Comparison of ENCODE assay signal across 29 cellular contexts in genomic region chr1:84250668-84251067, GRCh38. TPM values are rescaled to one million over a fixed set of nuclear protein-coding genes. Genes with fewer than 3 reads are reported as not detected.
"Had no signal": no experiment of that assay in that cellular context is flagged by ENCODE, and none has a peak within 500 bp of the region (broad histone marks: within the 10 kb centered on the region; RNA-seq: fewer than 3 reads in every experiment).

No MANE protein-coding gene starts in this region.

- H3K27me3 ChIP-seq: ascending aorta, cardiac muscle cell had no signal

- H3K4me3 ChIP-seq: ascending aorta, cardiac muscle cell had no signal

- DNase-seq: activated B cell treated with CpG ODN at 0.5 μM for 24 hours; activated CD4-positive, alpha-beta memory T cell treated with anti-CD3 and anti-CD28 coated beads, Interleukin-2, amount 10 ng/mL, durations not matched to agents 7 days and 5 days; activated CD4-positive, alpha-beta T cell treated with anti-CD3 and anti-CD28 coated beads for 48 hours; activated CD4-positive, alpha-beta T cell treated with anti-CD3 and anti-CD28 coated beads, Interleukin-2, amount 10 ng/mL, durations not matched to agents 7 days and 5 days; activated CD4-positive, alpha-beta T cell treated with anti-CD3 and anti-CD28 coated beads, Interleukin-2, amount 50 U/mL, for 48 hours; activated CD4-positive, CD25-positive, alpha-beta regulatory T cell treated with anti-CD3 and anti-CD28 coated beads, Interleukin-2, amount 50 U/mL, for 72 hours; activated CD8-positive, alpha-beta memory T cell treated with anti-CD3 and anti-CD28 coated beads for 24 hours; activated CD8-positive, alpha-beta memory T cell treated with anti-CD3 and anti-CD28 coated beads, Interleukin-2, amount 10 ng/mL, durations not matched to agents 7 days and 5 days; activated CD8-positive, alpha-beta memory T cell treated with anti-CD3 and anti-CD28 coated beads, Interleukin-2, amount 50 U/mL, for 48 hours; activated CD8-positive, alpha-beta T cell treated with anti-CD3 and anti-CD28 coated beads, Interleukin-2, amount 10 ng/mL, durations not matched to agents 7 days and 5 days; activated effector memory CD4-positive, alpha-beta T cell treated with Interleukin-2 at 50 U/mL for 16 hours; activated gamma-delta T cell; activated naive CD4-positive, alpha-beta T cell treated with anti-CD3 and anti-CD28 coated beads, Interleukin-2, amount 10 ng/mL, durations not matched to agents 7 days and 5 days; activated naive CD4-positive, alpha-beta T cell treated with Interleukin-2 at 50 U/mL for 16 hours; activated naive CD8-positive, alpha-beta T cell treated with anti-CD3 and anti-CD28 coated beads, Interleukin-2, amount 10 ng/mL, durations not matched to agents 7 days and 5 days; activated naive CD8-positive, alpha-beta T cell treated with anti-CD3 and anti-CD28 coated beads, Interleukin-2, amount 50 U/mL, for 24 hours; activated T-cell treated with anti-CD3 and anti-CD28 coated beads, Interleukin-2, amount 50 U/mL, for 24 hours; activated T-cell treated with anti-CD3 and anti-CD28 coated beads, Interleukin-2, amount 50 U/mL, for 48 hours; amygdala; anterior cingulate cortex; caudate nucleus; cerebellar nuclear complex; T-helper 2 cell; T-helper 9 cell had no signal

- ATAC-seq: activated CD8-positive, alpha-beta memory T cell treated with anti-CD3 and anti-CD28 coated beads, Interleukin-2, amount 10 ng/mL, durations not matched to agents 7 days and 5 days; activated CD8-positive, alpha-beta T cell treated with anti-CD3 and anti-CD28 coated beads, Interleukin-2, amount 10 ng/mL, durations not matched to agents 7 days and 5 days; activated naive CD8-positive, alpha-beta T cell treated with anti-CD3 and anti-CD28 coated beads, Interleukin-2, amount 50 U/mL, for 24 hours had no signal

- H3K36me3 ChIP-seq: ascending aorta, cardiac muscle cell had no signal

- FAIRE-seq: bronchial epithelial cell, TTC549 had no signal

- H3K27ac ChIP-seq: ascending aorta, cardiac muscle cell, VCaP had no signal

RNA-seq across cellular contexts. Expression of gene SAMD13, which starts 50.8 kb away (rescaled TPM):
- total RNA-seq: ascending aorta had no signal
